ENCODE assay signal across 22 cellular contexts in genomic region chr11:78377625-78378418, GRCh38. TPM values are rescaled to one million over a fixed set of nuclear protein-coding genes. Genes with fewer than 3 reads are reported as not detected.
A peak's percentile ranks its signal among the peaks of the same experiment; 100 is the strongest.
DNase-seq lines count a peak whose midpoint lies in the region; ATAC-seq and TF ChIP-seq lines count a peak whose summit lies in the region.
"Had no signal": no experiment of that assay in that cellular context is flagged by ENCODE, and none has a peak within 500 bp of the region (broad histone marks: within the 10 kb centered on the region; RNA-seq: fewer than 3 reads in every experiment).

No MANE protein-coding gene starts in this region.

- H3K36me3 Mint-ChIP-seq in osteocyte (ENCODE audit: unreplicated experiment) = peaks cover 1% of the 10 kb centered on the region
- H3K36me3 Mint-ChIP-seq: IgD-negative memory B cell had no signal

- intact Hi-C loops in colonic mucosa (cut with DNase I) = no loop called here
- intact Hi-C loops in mucosa of descending colon (cut with DNase I, micrococcal nuclease) = no loop called here

- peak overlapping the region in 1 of 2 donors; percentile 53 for H3K9ac ChIP-seq in colonic mucosa (ENCODE audit: low read depth in 2 of 2, low read length in 2 of 2)

- H3K27ac Mint-ChIP-seq in osteocyte (ENCODE audit: unreplicated experiment) = no peak overlapping the region
- H3K27ac Mint-ChIP-seq: CD8-positive, alpha-beta memory T cell; IgD-negative memory B cell had no signal

- no peak for TF ChIP-seq CTCF in colonic mucosa (IDR thresholded peaks at IDR 0.05)
- no peak for TF ChIP-seq CTCF in mucosa of descending colon (IDR thresholded peaks at IDR 0.05)
- TF ChIP-seq CTCF in osteocyte (IDR thresholded peaks at IDR 0.05) = no peak

- ATAC-seq in mucosa of descending colon (peak; percentile 85), HG02870 (IDR thresholded peaks at IDR 0.05; ENCODE audit: unreplicated experiment) (no peak)
- ATAC-seq: Panc1 had no signal

- peaks cover 18% of the 10 kb centered on the region for H3K4me1 Mint-ChIP-seq in osteocyte (ENCODE audit: unreplicated experiment)

- H3K4me3 ChIP-seq in colonic mucosa = no peak overlapping the region
- no peak overlapping the region for H3K4me3 ChIP-seq in mucosa of descending colon
- H3K4me3 ChIP-seq: SJSA1 had no signal

- DNase-seq in CMK (ENCODE audit: low read depth) = peak; percentile 59
- peak; percentile 94 for DNase-seq in OCI-M1 (lab: John Stamatoyannopoulos, UW)
- DNase-seq in colonic mucosa = peak; percentile 64
- peak in 1 of 3 donors; percentile 56 for DNase-seq in mucosa of descending colon
- DNase-seq in NCI-H345 treated with DMSO at 0.1 percent for 48 hours (lab: John Stamatoyannopoulos, UW; ENCODE audit: unreplicated experiment) = no peak
- no peak for DNase-seq in NK-92 (lab: John Stamatoyannopoulos, UW; ENCODE audit: unreplicated experiment)
- no peak for DNase-seq in osteocyte (ENCODE audit: extremely low spot score, unreplicated experiment)
- DNase-seq: CD8-positive, alpha-beta memory T cell; DMS53; Kasumi-1; NCI-H1417; NCI-H1694 treated with DMSO at 0.1 percent for 48 hours; NCI-H2081 treated with DMSO at 0.1 percent for 48 hours; NCI-H2171 treated with DMSO at 0.1 percent for 48 hours; NCI-H446 treated with DMSO at 0.1 percent for 48 hours; NCI-H69; NK-92 treated with Interleukin-12 subunit alpha and Interleukin-12 subunit beta, amount 100 ng/mL, for 24 hours had no signal

- H3K27me3 Mint-ChIP-seq in osteocyte (ENCODE audit: unreplicated experiment) = no peaks in the 10 kb centered on the region
- H3K27me3 Mint-ChIP-seq: IgD-negative memory B cell had no signal

- no peaks in the 10 kb centered on the region for H3K9me3 Mint-ChIP-seq in osteocyte (ENCODE audit: unreplicated experiment)

- no peaks in the 10 kb centered on the region for H3K27me3 ChIP-seq in colonic mucosa
- H3K27me3 ChIP-seq: SJSA1 had no signal

- H3K4me3 Mint-ChIP-seq in osteocyte (ENCODE audit: unreplicated experiment) = no peak overlapping the region
- H3K4me3 Mint-ChIP-seq: CD8-positive, alpha-beta memory T cell had no signal

- H3K4me1 ChIP-seq in colonic mucosa (no peaks in the 10 kb centered on the region), mucosa of descending colon (ENCODE audit: low read depth) (peaks cover 15% of the 10 kb centered on the region)
- H3K4me1 ChIP-seq: SJSA1 had no signal

- H3K36me3 ChIP-seq in colonic mucosa (no peaks in the 10 kb centered on the region), mucosa of descending colon (ENCODE audit: low read depth) (no peaks in the 10 kb centered on the region)
- H3K36me3 ChIP-seq: SJSA1 had no signal

- H3K9me3 ChIP-seq in colonic mucosa (no peaks in the 10 kb centered on the region), mucosa of descending colon (no peaks in the 10 kb centered on the region)
- H3K9me3 ChIP-seq: SJSA1 had no signal

- peak overlapping the region; percentile 50 for H3K27ac ChIP-seq in colonic mucosa
- H3K27ac ChIP-seq: C4-2B, SJSA1 had no signal

RNA-seq across cellular contexts. Expression of gene GAB2, which starts 39.8 kb away (rescaled TPM):
- total RNA-seq in colonic mucosa (10 to 100 TPM; 20.0 to 21.1 TPM), mucosa of descending colon (10 to 100 TPM; 21.5 to 36.1 (median 26.6) TPM), osteocyte (11.4 TPM in 2 replicates)

Comparison
In these comparisons a context has a peak if more than half of its experiments do, and no peak if none do; other contexts are left out.
1. DNase-seq: peak in CMK (single experiment), OCI-M1 (single experiment) and colonic mucosa (single experiment); none in NCI-H345 treated with DMSO at 0.1 percent for 48 hours (single experiment), NK-92 (single experiment) and osteocyte (single experiment).